In the genomic region with DNA sequence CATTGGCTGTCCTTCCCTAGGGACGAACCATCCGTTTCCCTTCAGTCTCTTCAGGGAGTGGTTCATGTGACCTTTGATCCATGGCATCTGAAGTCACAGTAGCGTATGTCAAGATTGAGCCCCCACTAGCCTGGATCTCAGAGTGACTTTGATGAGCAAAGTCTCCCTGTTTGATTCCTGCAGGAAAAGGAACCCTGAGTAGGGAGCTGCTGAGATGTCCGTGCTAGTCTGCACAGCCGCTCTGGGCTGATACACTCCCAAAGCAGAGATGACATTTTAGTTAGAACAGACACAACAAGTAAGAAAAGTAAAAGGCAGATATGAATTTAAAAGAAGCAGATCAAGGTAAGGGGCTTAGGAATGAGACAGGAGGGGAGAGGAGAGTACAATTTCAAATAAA, we compare ENCODE assay signal across 16 cellular contexts.
DNase-seq lines count a peak whose midpoint lies in the region; ATAC-seq and TF ChIP-seq lines count a peak whose summit lies in the region.
"Had no signal": no experiment of that assay in that cellular context is flagged by ENCODE, and none has a peak within 500 bp of the region (broad histone marks: within the 10 kb centered on the region; RNA-seq: fewer than 3 reads in every experiment).

No MANE protein-coding gene starts in this region.

- H3K27me3 ChIP-seq in left ventricle myocardium inferior (ENCODE audit: low read depth) = no peaks in the 10 kb centered on the region
- H3K27me3 ChIP-seq in right cardiac atrium (ENCODE audit: control insufficient read depth, insufficient read depth) = no peaks in the 10 kb centered on the region
- no peaks in the 10 kb centered on the region for H3K27me3 ChIP-seq in neuronal stem cell (ENCODE audit: control insufficient read depth in 3 of 3, insufficient read depth in 3 of 3, low read depth in 1 of 3, low read length in 3 of 3)

- peak overlapping the region; percentile 1 for H3K14ac ChIP-seq in neuronal stem cell (ENCODE audit: low read length)

- no peak overlapping the region for H4K8ac ChIP-seq in neuronal stem cell (ENCODE audit: low read depth, low read length)

- no peak overlapping the region for H3K4ac ChIP-seq in neuronal stem cell (ENCODE audit: low read length)

- H3K4me2 ChIP-seq in neuronal stem cell (ENCODE audit: insufficient read depth, low read length, poor library complexity, severe bottlenecking) = no peak overlapping the region
- H3K4me2 ChIP-seq: GM23338 had no signal

- no peak overlapping the region for H3K9ac ChIP-seq in neuronal stem cell (ENCODE audit: low read depth, low read length, poor library complexity)

- ATAC-seq in left cardiac atrium (no peak), right cardiac atrium (peak in 1 of 2 donors; percentile 13)
- ATAC-seq: GM23338 had no signal

- TF ChIP-seq CTCF in left ventricle myocardium inferior (IDR thresholded peaks at IDR 0.05; ENCODE audit: borderline replicate concordance) = no peak

- no peak overlapping the region for H3K23ac ChIP-seq in neuronal stem cell (ENCODE audit: low read depth, low read length, poor library complexity)

- H2AK5ac ChIP-seq in neuronal stem cell (ENCODE audit: low read depth, low read length) = no peak overlapping the region

- no peak overlapping the region for H4K91ac ChIP-seq in neuronal stem cell (ENCODE audit: low read depth, low read length, poor library complexity)

- peak overlapping the region; percentile 20 for H2AFZ ChIP-seq in neuronal stem cell (ENCODE audit: low read length)
- H2AFZ ChIP-seq: GM23338 had no signal

- intact Hi-C loops in left ventricle myocardium inferior (cut with micrococcal nuclease) = no loop called here
- intact Hi-C loops in left cardiac atrium (cut with DNase I) = no loop called here
- intact Hi-C loops in right cardiac atrium (cut with DNase I) = no loop called here

- H3K79me1 ChIP-seq in neuronal stem cell (ENCODE audit: low read depth, low read length) = no peaks in the 10 kb centered on the region

- no peaks in the 10 kb centered on the region for H3K9me3 ChIP-seq in left ventricle myocardium inferior (replicated peaks)
- no peaks in the 10 kb centered on the region for H3K9me3 ChIP-seq in right cardiac atrium (ENCODE audit: control insufficient read depth, low read length)
- peaks cover 0 to 6% of the 10 kb centered on the region in 2 donors for H3K9me3 ChIP-seq in neuronal stem cell (replicated peaks in 1 of 2; ENCODE audit: control insufficient read depth in 2 of 2, insufficient read depth in 1 of 2, low read depth in 1 of 2, low read length in 2 of 2)
- H3K9me3 ChIP-seq: HAP-1 had no signal

- no peak for DNase-seq in left ventricle myocardium inferior
- no peak for DNase-seq in left cardiac atrium
- no peak for DNase-seq in right cardiac atrium
- no peak for DNase-seq in neuronal stem cell (ENCODE audit: low spot score)
- DNase-seq in activated CD4-positive, alpha-beta T cell treated with anti-CD3 and anti-CD28 coated beads for 4 hours = no peak
- DNase-seq in globus pallidus (ENCODE audit: low spot score) = no peak
- DNase-seq: C1 segment of cervical spinal cord; Calu3; CD4-positive, alpha-beta memory T cell; COR-L47; DMS53; DMS79 treated with DMSO at 0.1 percent for 48 hours; GF-D8; HFFc6 had no signal

- 58% methylated on average over 5 of the region's 5 CpGs for WGBS in right cardiac atrium
- WGBS in neuronal stem cell (ENCODE audit: extremely low coverage in 2 of 2, insufficient read length in 2 of 2, insufficient replicate concordance in 1 of 2), 2 donors = no CpG with 5 or more reads among the region's 5 CpGs

- H2BK15ac ChIP-seq in neuronal stem cell (ENCODE audit: low read length) = no peak overlapping the region

- H3K18ac ChIP-seq in neuronal stem cell (ENCODE audit: low read length) = no peak overlapping the region

- peaks cover 11% of the 10 kb centered on the region for H3K4me1 ChIP-seq in left ventricle myocardium inferior
- H3K4me1 ChIP-seq in right cardiac atrium (ENCODE audit: control insufficient read depth, insufficient read depth, low read length) = peaks cover 2% of the 10 kb centered on the region
- H3K4me1 ChIP-seq in neuronal stem cell (ENCODE audit: control insufficient read depth in 2 of 2, insufficient read depth in 1 of 2, low read depth in 1 of 2, low read length in 2 of 2) = no peaks in the 10 kb centered on the region
- H3K4me1 ChIP-seq: HAP-1 had no signal

- no peak overlapping the region for H2BK12ac ChIP-seq in neuronal stem cell (ENCODE audit: low read length)

- H3K27ac ChIP-seq in left ventricle myocardium inferior (replicated peaks) (peak overlapping the region; percentile 13), right cardiac atrium (ENCODE audit: low read length) (no peak overlapping the region), neuronal stem cell (replicated peaks; ENCODE audit: low read length) (no peak overlapping the region)

- H2BK120ac ChIP-seq in neuronal stem cell (ENCODE audit: low read depth, low read length) = no peak overlapping the region

- peak overlapping the region; percentile 13 for H3K4me3 ChIP-seq in left ventricle myocardium inferior
- peak overlapping the region; percentile 8 for H3K4me3 ChIP-seq in right cardiac atrium (ENCODE audit: low read length)
- no peak overlapping the region for H3K4me3 ChIP-seq in neuronal stem cell (ENCODE audit: low read length in 2 of 2)
- H3K4me3 ChIP-seq: GM23338, HAP-1 had no signal

- H3K36me3 ChIP-seq in left ventricle myocardium inferior = no peaks in the 10 kb centered on the region
- no peaks in the 10 kb centered on the region for H3K36me3 ChIP-seq in neuronal stem cell (replicated peaks in 1 of 2; ENCODE audit: control insufficient read depth in 2 of 2, insufficient read depth in 2 of 2, low read length in 2 of 2)
- H3K36me3 ChIP-seq: HAP-1 had no signal

- no peak overlapping the region for H2BK5ac ChIP-seq in neuronal stem cell (ENCODE audit: low read length)

Comparison
In these comparisons a context has a peak if more than half of its experiments do, and no peak if none do; other contexts are left out.
1. H3K4me3 ChIP-seq: peak in left ventricle myocardium inferior (single experiment) and right cardiac atrium (single experiment); none in neuronal stem cell (0 of 2).